In genomic region chr3:157595259-157595658, GRCh38 we compare ENCODE assay signal across 40 cellular contexts.
"Had no signal": no experiment of that assay in that cellular context is flagged by ENCODE, and none has a peak within 500 bp of the region (broad histone marks: within the 10 kb centered on the region; RNA-seq: fewer than 3 reads in every experiment).

No MANE protein-coding gene starts in this region.

- H3K9me3 Mint-ChIP-seq: activated naive CD4-positive, alpha-beta T cell treated with anti-CD3 and anti-CD28 coated beads for 36 hours; activated naive CD4-positive, alpha-beta T cell treated with anti-CD3 and anti-CD28 coated beads, Interleukin-2, amount 10 ng/mL, durations not matched to agents 7 days and 5 days; activated naive CD4-positive, alpha-beta T cell treated with anti-CD3 and anti-CD28 coated beads, Interleukin-2, amount 50 U/mL, for 24 hours; activated naive CD4-positive, alpha-beta T cell treated with anti-CD3 and anti-CD28 coated beads, Interleukin-2, amount 50 U/mL, for 72 hours; activated naive CD8-positive, alpha-beta T cell treated with anti-CD3 and anti-CD28 coated beads for 36 hours; activated naive CD8-positive, alpha-beta T cell treated with anti-CD3 and anti-CD28 coated beads, Interleukin-2, amount 10 ng/mL, durations not matched to agents 7 days and 5 days; activated naive CD8-positive, alpha-beta T cell treated with anti-CD3 and anti-CD28 coated beads, Interleukin-2, amount 50 U/mL, for 24 hours; activated T-cell treated with anti-CD3 and anti-CD28 coated beads, Interleukin-2, amount 50 U/mL, for 24 hours; activated T-cell treated with anti-CD3 and anti-CD28 coated beads, Interleukin-2, amount 50 U/mL, for 4 hours; activated T-cell treated with anti-CD3 and anti-CD28 coated beads, Interleukin-2, amount 50 U/mL, for 72 hours; activated T-helper 1 cell treated with anti-CD3 and anti-CD28 coated beads, Interleukin-12 subunit alpha, Interleukin-12 subunit beta, Interleukin-2, Interleukin-4 antibody, amounts not matched to agents 30 ng/mL and 10 ng/mL and 1 ng/mL, durations not matched to agents 14 hours and 24 hours and 36 hours; activated T-helper 17 cell treated with anti-CD3 and anti-CD28 coated beads, Interleukin-2, amount 50 U/mL, for 72 hours; activated T-helper 2 cell treated with anti-CD3 and anti-CD28 coated beads, Interferon-gamma antibody, Interleukin-2, Interleukin-4, amounts not matched to agents 10 μg/mL and 5 μg/mL and 100 μg/mL, durations not matched to agents 14 hours and 24 hours and 36 hours; brain; central memory CD8-positive, alpha-beta T cell had no signal

- H3K4me1 ChIP-seq: adrenal gland, ascending aorta, body of pancreas, breast epithelium had no signal

- H3K4me3 Mint-ChIP-seq: activated naive CD4-positive, alpha-beta T cell treated with anti-CD3 and anti-CD28 coated beads for 36 hours; activated naive CD4-positive, alpha-beta T cell treated with anti-CD3 and anti-CD28 coated beads, Interleukin-2, amount 10 ng/mL, durations not matched to agents 7 days and 5 days; activated naive CD4-positive, alpha-beta T cell treated with anti-CD3 and anti-CD28 coated beads, Interleukin-2, amount 50 U/mL, for 24 hours; activated naive CD8-positive, alpha-beta T cell; activated naive CD8-positive, alpha-beta T cell treated with anti-CD3 and anti-CD28 coated beads for 36 hours; activated naive CD8-positive, alpha-beta T cell treated with anti-CD3 and anti-CD28 coated beads, Interleukin-2, amount 10 ng/mL, durations not matched to agents 7 days and 5 days; activated naive CD8-positive, alpha-beta T cell treated with anti-CD3 and anti-CD28 coated beads, Interleukin-2, amount 50 U/mL, for 24 hours; activated T-cell treated with anti-CD3 and anti-CD28 coated beads, Interleukin-2, amount 50 U/mL, for 24 hours; activated T-cell treated with anti-CD3 and anti-CD28 coated beads, Interleukin-2, amount 50 U/mL, for 4 hours; activated T-cell treated with anti-CD3 and anti-CD28 coated beads, Interleukin-2, amount 50 U/mL, for 72 hours; activated T-helper 1 cell treated with anti-CD3 and anti-CD28 coated beads, Interleukin-12 subunit alpha, Interleukin-12 subunit beta, Interleukin-2, Interleukin-4 antibody, amounts not matched to agents 30 ng/mL and 10 ng/mL and 1 ng/mL, durations not matched to agents 14 hours and 24 hours and 36 hours; activated T-helper 17 cell treated with anti-CD3 and anti-CD28 coated beads, Interleukin-2, amount 50 U/mL, for 72 hours; brain; central memory CD8-positive, alpha-beta T cell had no signal

- H3K36me3 ChIP-seq: adrenal gland, ascending aorta, brain microvascular endothelial cell, breast epithelium, cardiac muscle cell had no signal

- DNase-seq: activated effector memory CD4-positive, alpha-beta T cell treated with anti-CD3 and anti-CD28 coated beads, Interleukin-2, amount 50 U/mL, for 16 hours; activated effector memory CD4-positive, alpha-beta T cell treated with Interleukin-2 at 50 U/mL for 16 hours; activated gamma-delta T cell; activated gamma-delta T cell treated with Interleukin-2 at 50 U/mL for 16 hours; activated naive CD4-positive, alpha-beta T cell; activated naive CD4-positive, alpha-beta T cell treated with anti-CD3 and anti-CD28 coated beads for 36 hours; activated naive CD4-positive, alpha-beta T cell treated with anti-CD3 and anti-CD28 coated beads, Interleukin-2, amount 10 ng/mL, durations not matched to agents 7 days and 5 days; activated naive CD4-positive, alpha-beta T cell treated with anti-CD3 and anti-CD28 coated beads, Interleukin-2, amount 50 U/mL, for 16 hours; activated naive CD4-positive, alpha-beta T cell treated with Interleukin-2 at 50 U/mL for 16 hours; activated naive CD8-positive, alpha-beta T cell treated with anti-CD3 and anti-CD28 coated beads for 36 hours; activated naive CD8-positive, alpha-beta T cell treated with anti-CD3 and anti-CD28 coated beads, Interleukin-2, amount 10 ng/mL, durations not matched to agents 7 days and 5 days; activated naive CD8-positive, alpha-beta T cell treated with anti-CD3 and anti-CD28 coated beads, Interleukin-2, amount 50 U/mL, for 24 hours; activated T-cell treated with anti-CD3 and anti-CD28 coated beads, Interleukin-2, amount 50 U/mL, for 1 hour; activated T-cell treated with anti-CD3 and anti-CD28 coated beads, Interleukin-2, amount 50 U/mL, for 24 hours; activated T-cell treated with anti-CD3 and anti-CD28 coated beads, Interleukin-2, amount 50 U/mL, for 4 hours; activated T-cell treated with anti-CD3 and anti-CD28 coated beads, Interleukin-2, amount 50 U/mL, for 48 hours; activated T-cell treated with anti-CD3 and anti-CD28 coated beads, Interleukin-2, amount 50 U/mL, for 72 hours; adrenal gland; amniotic stem cell; amygdala; anterior cingulate cortex; aorta; body of pancreas; brain microvascular endothelial cell; caudate nucleus; central memory CD4-positive, alpha-beta T cell; cerebellar nuclear complex had no signal

- H3K27ac Mint-ChIP-seq: activated naive CD4-positive, alpha-beta T cell treated with anti-CD3 and anti-CD28 coated beads for 36 hours; activated naive CD4-positive, alpha-beta T cell treated with anti-CD3 and anti-CD28 coated beads, Interleukin-2, amount 10 ng/mL, durations not matched to agents 7 days and 5 days; activated naive CD4-positive, alpha-beta T cell treated with anti-CD3 and anti-CD28 coated beads, Interleukin-2, amount 50 U/mL, for 24 hours; activated naive CD4-positive, alpha-beta T cell treated with anti-CD3 and anti-CD28 coated beads, Interleukin-2, amount 50 U/mL, for 72 hours; activated naive CD8-positive, alpha-beta T cell; activated naive CD8-positive, alpha-beta T cell treated with anti-CD3 and anti-CD28 coated beads for 36 hours; activated naive CD8-positive, alpha-beta T cell treated with anti-CD3 and anti-CD28 coated beads, Interleukin-2, amount 10 ng/mL, durations not matched to agents 7 days and 5 days; activated naive CD8-positive, alpha-beta T cell treated with anti-CD3 and anti-CD28 coated beads, Interleukin-2, amount 50 U/mL, for 24 hours; activated T-cell treated with anti-CD3 and anti-CD28 coated beads, Interleukin-2, amount 50 U/mL, for 24 hours; activated T-cell treated with anti-CD3 and anti-CD28 coated beads, Interleukin-2, amount 50 U/mL, for 72 hours; activated T-helper 1 cell treated with anti-CD3 and anti-CD28 coated beads, Interleukin-12 subunit alpha, Interleukin-12 subunit beta, Interleukin-2, Interleukin-4 antibody, amounts not matched to agents 30 ng/mL and 10 ng/mL and 1 ng/mL, durations not matched to agents 14 hours and 24 hours and 36 hours; activated T-helper 17 cell treated with anti-CD3 and anti-CD28 coated beads, Interleukin-2, amount 50 U/mL, for 72 hours; activated T-helper 2 cell treated with anti-CD3 and anti-CD28 coated beads, Interferon-gamma antibody, Interleukin-2, Interleukin-4, amounts not matched to agents 10 μg/mL and 5 μg/mL and 100 μg/mL, durations not matched to agents 14 hours and 24 hours and 36 hours; brain had no signal

- H3K4me1 Mint-ChIP-seq: activated naive CD4-positive, alpha-beta T cell treated with anti-CD3 and anti-CD28 coated beads, Interleukin-2, amount 10 ng/mL, durations not matched to agents 7 days and 5 days; activated naive CD4-positive, alpha-beta T cell treated with anti-CD3 and anti-CD28 coated beads, Interleukin-2, amount 50 U/mL, for 24 hours; activated naive CD8-positive, alpha-beta T cell treated with anti-CD3 and anti-CD28 coated beads for 36 hours; activated naive CD8-positive, alpha-beta T cell treated with anti-CD3 and anti-CD28 coated beads, Interleukin-2, amount 10 ng/mL, durations not matched to agents 7 days and 5 days; activated naive CD8-positive, alpha-beta T cell treated with anti-CD3 and anti-CD28 coated beads, Interleukin-2, amount 50 U/mL, for 24 hours; activated T-helper 17 cell treated with anti-CD3 and anti-CD28 coated beads, Interleukin-2, amount 50 U/mL, for 72 hours; central memory CD8-positive, alpha-beta T cell had no signal

- FAIRE-seq: astrocyte, bronchial epithelial cell had no signal

- H3K27me3 ChIP-seq: adrenal gland, ascending aorta, body of pancreas, breast epithelium, cardiac muscle cell had no signal

- H3K27ac ChIP-seq: adrenal gland, ascending aorta, body of pancreas, brain microvascular endothelial cell, breast epithelium, cardiac muscle cell had no signal

- H3K36me3 Mint-ChIP-seq: activated naive CD4-positive, alpha-beta T cell treated with anti-CD3 and anti-CD28 coated beads, Interleukin-2, amount 10 ng/mL, durations not matched to agents 7 days and 5 days; activated naive CD4-positive, alpha-beta T cell treated with anti-CD3 and anti-CD28 coated beads, Interleukin-2, amount 50 U/mL, for 24 hours; activated naive CD4-positive, alpha-beta T cell treated with anti-CD3 and anti-CD28 coated beads, Interleukin-2, amount 50 U/mL, for 72 hours; activated naive CD8-positive, alpha-beta T cell; activated naive CD8-positive, alpha-beta T cell treated with anti-CD3 and anti-CD28 coated beads for 36 hours; activated naive CD8-positive, alpha-beta T cell treated with anti-CD3 and anti-CD28 coated beads, Interleukin-2, amount 10 ng/mL, durations not matched to agents 7 days and 5 days; brain had no signal

- H3K4me3 ChIP-seq: adrenal gland, ascending aorta, body of pancreas, breast epithelium, cardiac muscle cell had no signal

- ATAC-seq: activated naive CD4-positive, alpha-beta T cell treated with anti-CD3 and anti-CD28 coated beads, Interleukin-2, amount 50 U/mL, for 72 hours; activated naive CD8-positive, alpha-beta T cell treated with anti-CD3 and anti-CD28 coated beads, Interleukin-2, amount 50 U/mL, for 24 hours; activated T-cell treated with anti-CD3 and anti-CD28 coated beads, Interleukin-2, amount 50 U/mL, for 4 hours; activated T-cell treated with anti-CD3 and anti-CD28 coated beads, Interleukin-2, amount 50 U/mL, for 72 hours; activated T-helper 17 cell treated with anti-CD3 and anti-CD28 coated beads, Interleukin-2, amount 50 U/mL, for 72 hours; body of pancreas had no signal

- H3K9me3 ChIP-seq: adrenal gland, ascending aorta, body of pancreas, breast epithelium had no signal
